ENCODE assay signal across 1 cellular context in the genomic region with DNA sequence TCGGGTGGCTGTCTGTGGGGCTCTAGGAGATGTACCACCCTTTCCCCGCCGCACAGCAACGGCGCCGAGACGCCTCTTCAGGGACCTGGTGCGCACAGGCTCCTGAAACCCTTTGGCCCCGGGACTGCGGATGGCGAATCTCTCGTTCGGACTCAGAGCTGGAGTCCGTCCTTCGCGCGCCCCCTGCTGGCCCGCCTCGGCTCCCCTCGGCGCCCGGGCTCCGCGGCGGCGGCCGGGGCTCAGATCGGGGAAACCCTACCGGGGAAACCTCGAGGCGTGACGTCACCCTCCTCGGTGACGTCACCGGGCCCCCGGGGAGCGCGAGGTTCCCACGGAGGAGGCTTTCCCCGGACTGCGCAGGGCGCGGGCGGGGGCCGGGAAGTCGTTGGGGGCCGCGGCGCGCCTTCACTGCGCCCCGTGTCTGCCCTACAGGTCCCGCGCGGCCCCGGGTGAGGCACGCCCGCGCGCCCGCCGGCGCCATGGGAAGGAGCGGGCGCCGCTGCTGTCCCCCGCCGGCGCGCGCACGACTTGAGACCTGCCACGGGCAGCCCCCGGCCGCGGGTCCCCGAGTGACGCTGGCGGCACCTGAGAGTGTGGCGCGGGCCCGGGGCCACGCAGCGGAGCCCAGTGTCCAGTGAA.
A peak's percentile ranks its signal among the peaks of the same experiment; 100 is the strongest.
TF ChIP-seq lines count a peak whose summit lies in the region.

No MANE protein-coding gene starts in this region.

TF ChIP-seq in A549, 52 proteins besides CTCF, POLR2A, EP300 and RAD21 (continued from another document):
- TF ChIP-seq, protein P1, sequence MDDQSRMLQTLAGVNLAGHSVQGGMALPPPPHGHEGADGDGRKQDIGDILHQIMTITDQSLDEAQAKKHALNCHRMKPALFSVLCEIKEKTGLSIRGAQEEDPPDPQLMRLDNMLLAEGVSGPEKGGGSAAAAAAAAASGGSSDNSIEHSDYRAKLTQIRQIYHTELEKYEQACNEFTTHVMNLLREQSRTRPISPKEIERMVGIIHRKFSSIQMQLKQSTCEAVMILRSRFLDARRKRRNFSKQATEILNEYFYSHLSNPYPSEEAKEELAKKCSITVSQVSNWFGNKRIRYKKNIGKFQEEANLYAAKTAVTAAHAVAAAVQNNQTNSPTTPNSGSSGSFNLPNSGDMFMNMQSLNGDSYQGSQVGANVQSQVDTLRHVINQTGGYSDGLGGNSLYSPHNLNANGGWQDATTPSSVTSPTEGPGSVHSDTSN (IDR thresholded peaks at IDR 0.05) = peak; percentile 76
- no peak for TF ChIP-seq NR3C1 (IDR thresholded peaks at IDR 0.05)
- no peak for TF ChIP-seq TFCP2L1 (CRISPR knock-in tag; IDR thresholded peaks at IDR 0.05)
- no peak for TF ChIP-seq RCOR1 (IDR thresholded peaks at IDR 0.05; ENCODE audit: low read depth, low read length)
- peak; percentile 89 for TF ChIP-seq SMC3 (IDR thresholded peaks at IDR 0.05)
- TF ChIP-seq CBX8 (IDR thresholded peaks at IDR 0.05) = no peak
- no peak for TF ChIP-seq CBX2 (IDR thresholded peaks at IDR 0.05; ENCODE audit: borderline replicate concordance, low read depth)
- TF ChIP-seq FOSL2 (IDR thresholded peaks at IDR 0.05) = no peak
- peak; percentile 98 for TF ChIP-seq FOSL2 (CRISPR knock-in tag; IDR thresholded peaks at IDR 0.05)
- no peak for TF ChIP-seq ZSCAN20 (CRISPR knock-in tag; IDR thresholded peaks at IDR 0.05)
- peak; percentile 65; the same call in 1 of the 2 replicates for TF ChIP-seq RFX5 (IDR thresholded peaks at IDR 0.05)
- TF ChIP-seq MAZ (IDR thresholded peaks at IDR 0.05; ENCODE audit: borderline replicate concordance, low read depth, low read length) = peak; percentile 80; the same call in 1 of the 2 replicates
- TF ChIP-seq GATA3 (IDR thresholded peaks at IDR 0.05; ENCODE audit: borderline replicate concordance) = peak; percentile 29; the same call in 1 of the 2 replicates
TF ChIP-seq in A549: peak in this region for 9.
